ENCODE assay signal across 23 cellular contexts in the genomic region with DNA sequence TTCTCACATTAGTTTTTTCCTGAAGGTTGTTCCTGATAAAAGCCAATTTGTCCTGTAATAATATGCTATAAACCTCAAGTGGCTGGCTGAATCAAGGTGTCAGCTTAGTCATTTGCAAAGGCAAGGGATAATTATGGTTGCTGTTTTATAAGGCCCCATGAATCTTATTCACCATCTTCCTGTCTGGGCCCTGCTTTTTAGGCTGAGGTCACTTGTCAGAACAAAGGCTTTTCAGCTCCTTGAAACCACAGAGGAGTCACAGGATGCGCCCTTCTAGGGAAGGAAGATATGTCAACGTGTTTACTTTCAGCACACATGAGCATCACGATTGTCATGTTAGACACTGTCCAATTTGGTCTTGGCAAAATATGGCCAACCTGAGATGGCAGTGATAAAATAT.
DNase-seq lines count a peak whose midpoint lies in the region; ATAC-seq, FAIRE-seq and TF ChIP-seq lines count a peak whose summit lies in the region.
"Had no signal": no experiment of that assay in that cellular context is flagged by ENCODE, and none has a peak within 500 bp of the region (broad histone marks: within the 10 kb centered on the region; RNA-seq: fewer than 3 reads in every experiment).

No MANE protein-coding gene starts in this region.

- H3K27me3 Mint-ChIP-seq in activated naive CD8-positive, alpha-beta T cell treated with anti-CD3 and anti-CD28 coated beads, Interleukin-2, amount 50 U/mL, for 24 hours, result no peaks in the 10 kb centered on the region
- H3K27me3 Mint-ChIP-seq in activated naive CD8-positive, alpha-beta T cell treated with anti-CD3 and anti-CD28 coated beads for 36 hours, result no peaks in the 10 kb centered on the region

- no peak overlapping the region for H2AFZ ChIP-seq in GM12878 (ENCODE audit: control insufficient read depth, low read depth, low read length)

- no peak for TF ChIP-seq RAD21 in GM12878 (IDR thresholded peaks at IDR 0.05; ENCODE audit: insufficient read depth, low read depth, low read length)

- H3K79me2 ChIP-seq in GM12878 (ENCODE audit: control insufficient read depth, insufficient read depth, low read length), result no peaks in the 10 kb centered on the region

- WGBS in GM12878 (ENCODE audit: insufficient coverage, insufficient replicate concordance, low lambda C conversion rate, missing lambda C conversion rate), result 5% methylated on average over 3 of the region's 3 CpGs
- WGBS in gastroesophageal sphincter (ENCODE audit: low coverage in 1 of 2), 2 donors, result 79 to 90% methylated on average over 3 of the region's 3 CpGs

- RAD21 ChIA-PET in GM12878 (lab: Charles Lee; ENCODE audit: unreplicated experiment), result no interaction called here

- FAIRE-seq in GM12878 (lab: Jason Lieb, UNC), result no peak

- in situ Hi-C loops in GM12878 (cut with MboI), result no loop called here

- POLR2A ChIA-PET in GM12878 (lab: Charles Lee), result interaction anchor here (0.8 to 1.0 kb wide), 2 partner anchors 10 to 16 kb away, joined by 3 read pairs; no protein-coding TSS in a partner anchor

- TF ChIP-seq CTCF in GM12878 (IDR thresholded peaks at IDR 0.05 in 2 of 3, conservative IDR thresholded peaks at IDR 0.05 in 1 of 3; ENCODE audit: control insufficient read depth in 2 of 3, extremely low read depth in 1 of 3, insufficient read depth in 1 of 3, low read depth in 3 of 3, low read length in 3 of 3) (no peak), gastroesophageal sphincter (IDR thresholded peaks at IDR 0.05) (no peak)

- CTCF ChIA-PET in GM12878 (lab: Yijun Ruan, JAX), result interaction anchor here (0.6 to 2.1 kb wide), 5 partner anchors 11 to 49 kb away, joined by 3 to 5 read pairs (median 4); no protein-coding TSS in a partner anchor

- H3K27ac Mint-ChIP-seq in activated naive CD8-positive, alpha-beta T cell treated with anti-CD3 and anti-CD28 coated beads, Interleukin-2, amount 50 U/mL, for 24 hours, result no peak overlapping the region
- no peak overlapping the region for H3K27ac Mint-ChIP-seq in activated naive CD8-positive, alpha-beta T cell treated with anti-CD3 and anti-CD28 coated beads for 36 hours
- H3K27ac Mint-ChIP-seq: naive thymus-derived CD4-positive, alpha-beta T cell had no signal

- BruUV-seq in GM12878 (replicated peaks; lab: Mats Ljungman, UMichigan), result no TSS peak

- no peak for TF ChIP-seq EP300 in GM12878 (IDR thresholded peaks at IDR 0.05; ENCODE audit: borderline replicate concordance in 1 of 2, control insufficient read depth in 1 of 2, low read depth in 2 of 2, low read length in 2 of 2)
- TF ChIP-seq EP300 in gastroesophageal sphincter (IDR thresholded peaks at IDR 0.05), result no peak

- no peak overlapping the region for H3K9ac ChIP-seq in GM12878 (ENCODE audit: control insufficient read depth, insufficient read depth, low read length)

- H3K27me3 ChIP-seq in GM12878 (replicated peaks in 1 of 2; ENCODE audit: control insufficient read depth in 2 of 2, insufficient read depth in 2 of 2, low read length in 1 of 2) (0 out of 4 replicates have a peak, but pooled peaks cover 0 to 2% of the 10 kb centered on the region in 2 experiments), gastroesophageal sphincter (no peaks in the 10 kb centered on the region)
- H3K27me3 ChIP-seq: esophagus squamous epithelium, right atrium auricular region, suprapubic skin had no signal

- H3K9me3 Mint-ChIP-seq in activated naive CD8-positive, alpha-beta T cell treated with anti-CD3 and anti-CD28 coated beads, Interleukin-2, amount 50 U/mL, for 24 hours, result no peaks in the 10 kb centered on the region
- no peaks in the 10 kb centered on the region for H3K9me3 Mint-ChIP-seq in activated naive CD8-positive, alpha-beta T cell treated with anti-CD3 and anti-CD28 coated beads for 36 hours
- H3K9me3 Mint-ChIP-seq: activated naive CD4-positive, alpha-beta T cell treated with anti-CD3 and anti-CD28 coated beads, Interleukin-2, amount 50 U/mL, for 72 hours had no signal

- SMC1A ChIA-PET in GM12878 (lab: Charles Lee; ENCODE audit: uncharacterized antibody, unreplicated experiment), result interaction anchor here (1.1 to 1.9 kb wide), 8 partner anchors 8 to 46 kb away, joined by 3 to 6 read pairs (median 4); no protein-coding TSS in a partner anchor

- ATAC-seq in activated naive CD8-positive, alpha-beta T cell treated with anti-CD3 and anti-CD28 coated beads, Interleukin-2, amount 50 U/mL, for 24 hours, result peak; percentile 31
- ATAC-seq in GM12878 (peak; percentile 8; the same call in 1 of the 3 replicates), HG03565 (IDR thresholded peaks at IDR 0.05; ENCODE audit: unreplicated experiment) (no peak), gastroesophageal sphincter (no peak)
- ATAC-seq: left colon; naive thymus-derived CD4-positive, alpha-beta T cell; SK-N-SH treated with all-trans-retinoic acid at 6 μM for 48 hours had no signal

- TF ChIP-seq POLR2A in GM12878 (IDR thresholded peaks at IDR 0.05; ENCODE audit: low read depth, low read length) (no peak), gastroesophageal sphincter (IDR thresholded peaks at IDR 0.05) (no peak)

- intact Hi-C loops in GM12878 (cut with micrococcal nuclease; ENCODE audit: unreplicated experiment), result no loop called here

- H3K4me3 Mint-ChIP-seq in activated naive CD8-positive, alpha-beta T cell treated with anti-CD3 and anti-CD28 coated beads, Interleukin-2, amount 50 U/mL, for 24 hours, result no peak overlapping the region
- H3K4me3 Mint-ChIP-seq in activated naive CD8-positive, alpha-beta T cell treated with anti-CD3 and anti-CD28 coated beads for 36 hours, result no peak overlapping the region
- H3K4me3 Mint-ChIP-seq: CD14-positive monocyte; naive thymus-derived CD4-positive, alpha-beta T cell had no signal

- H3K36me3 ChIP-seq in GM12878 (ENCODE audit: control insufficient read depth in 2 of 2, insufficient read depth in 2 of 2, low read length in 1 of 2), result no peaks in the 10 kb centered on the region
- peaks cover 0 to 73% of the 10 kb centered on the region in 2 donors for H3K36me3 ChIP-seq in gastroesophageal sphincter

- H3K4me2 ChIP-seq in GM12878 (ENCODE audit: control insufficient read depth, insufficient read depth), result peak overlapping the region; percentile 5; the same call in 1 of the 2 replicates

- no peak overlapping the region for H3K27ac ChIP-seq in GM12878 (ENCODE audit: control insufficient read depth, insufficient read depth)
- peak overlapping the region; percentile 23 for H3K27ac ChIP-seq in substantia nigra (ENCODE audit: low read depth, low read length, poor library complexity, severe bottlenecking)
- H3K27ac ChIP-seq in gastroesophageal sphincter, result no peak overlapping the region
- H3K27ac ChIP-seq: esophagus squamous epithelium, right atrium auricular region, suprapubic skin had no signal

- H3K4me3 ChIP-seq in GM12878 (no peak overlapping the region), gastroesophageal sphincter (no peak overlapping the region)
- H3K4me3 ChIP-seq: esophagus squamous epithelium, right atrium auricular region, suprapubic skin had no signal

- peaks cover 8% of the 10 kb centered on the region for H3K4me1 Mint-ChIP-seq in activated naive CD8-positive, alpha-beta T cell treated with anti-CD3 and anti-CD28 coated beads, Interleukin-2, amount 50 U/mL, for 24 hours
- H3K4me1 Mint-ChIP-seq in activated naive CD8-positive, alpha-beta T cell treated with anti-CD3 and anti-CD28 coated beads for 36 hours, result no peaks in the 10 kb centered on the region

- H3K4me1 ChIP-seq in GM12878 (ENCODE audit: control insufficient read depth, insufficient read depth, low read length) (peaks cover 18% of the 10 kb centered on the region), gastroesophageal sphincter (no peaks in the 10 kb centered on the region)
- H3K4me1 ChIP-seq: right atrium auricular region had no signal

- DNase-seq in activated naive CD8-positive, alpha-beta T cell treated with anti-CD3 and anti-CD28 coated beads, Interleukin-2, amount 50 U/mL, for 24 hours, result no peak
- no peak for DNase-seq in activated naive CD8-positive, alpha-beta T cell treated with anti-CD3 and anti-CD28 coated beads for 36 hours
- DNase-seq in NCI-H2029 (lab: John Stamatoyannopoulos, UW) (peak; percentile 34), GM12878 (ENCODE audit: low read depth, low spot score) (no peak), substantia nigra (lab: John Stamatoyannopoulos, UW) (no peak), NOMO-1 treated with DMSO at 0.1 percent for 48 hours (lab: John Stamatoyannopoulos, UW; ENCODE audit: unreplicated experiment) (no peak)
- DNase-seq: activated CD4-positive, CD25-positive, alpha-beta regulatory T cell; effector CD8-positive, alpha-beta T cell; esophagus squamous epithelium; glutamatergic neuron; left colon; mesendoderm; naive thymus-derived CD4-positive, alpha-beta T cell; NCI-H146; NCI-H446; T1000 had no signal

- H4K20me1 ChIP-seq in GM12878 (ENCODE audit: control insufficient read depth, insufficient read depth), result no peaks in the 10 kb centered on the region

- H3K9me3 ChIP-seq in GM12878 (replicated peaks; ENCODE audit: control insufficient read depth, insufficient read depth, low read length) (no peaks in the 10 kb centered on the region; the same call in 2 of the 3 replicates), gastroesophageal sphincter (no peaks in the 10 kb centered on the region)
- H3K9me3 ChIP-seq: esophagus squamous epithelium, right atrium auricular region, suprapubic skin had no signal

- no peaks in the 10 kb centered on the region for H3K36me3 Mint-ChIP-seq in activated naive CD8-positive, alpha-beta T cell treated with anti-CD3 and anti-CD28 coated beads, Interleukin-2, amount 50 U/mL, for 24 hours (ENCODE audit: low read depth)
- no peaks in the 10 kb centered on the region for H3K36me3 Mint-ChIP-seq in activated naive CD8-positive, alpha-beta T cell treated with anti-CD3 and anti-CD28 coated beads for 36 hours
- H3K36me3 Mint-ChIP-seq: activated naive CD4-positive, alpha-beta T cell treated with anti-CD3 and anti-CD28 coated beads, Interleukin-2, amount 50 U/mL, for 72 hours; naive thymus-derived CD4-positive, alpha-beta T cell had no signal

TF ChIP-seq in GM12878, 131 proteins besides CTCF, POLR2A, EP300 and RAD21 (continues in another document):
- TF ChIP-seq PKNOX1 (IDR thresholded peaks at IDR 0.05) (no peak), ZNF217 (IDR thresholded peaks at IDR 0.05) (no peak), EED (IDR thresholded peaks at IDR 0.05; ENCODE audit: low read depth) (peak; percentile 2; the same call in 1 of the 2 replicates), RUNX3 (IDR thresholded peaks at IDR 0.05; ENCODE audit: low read length) (no peak; the same call in 1 of the 2 replicates)

Comparison
In these comparisons a context has a peak if more than half of its experiments do, and no peak if none do; other contexts are left out.
1. ATAC-seq: peak in activated naive CD8-positive, alpha-beta T cell treated with anti-CD3 and anti-CD28 coated beads, Interleukin-2, amount 50 U/mL, for 24 hours (single experiment) and GM12878 (single experiment); none in HG03565 (single experiment) and gastroesophageal sphincter (single experiment).